1 cellular context compared by ENCODE assay signal in genomic region chr17:81803728-81804558, GRCh38.
TF ChIP-seq lines count a peak whose summit lies in the region.

Gene GCGR, plus strand, starts transcription at chr17:81804150. Its CDS starts 4,869 bp downstream, at chr17:81809019.

TF ChIP-seq in HCT116, 20 proteins besides CTCF, POLR2A, EP300 and RAD21 (continued from another document):
- no peak for TF ChIP-seq ZFX (IDR thresholded peaks at IDR 0.05)
- TF ChIP-seq ATF3 (IDR thresholded peaks at IDR 0.05), result no peak
- TF ChIP-seq FOSL1 (IDR thresholded peaks at IDR 0.05; ENCODE audit: low read depth), result no peak
- TF ChIP-seq REST (IDR thresholded peaks at IDR 0.05; ENCODE audit: low read depth), result no peak
- no peak for TF ChIP-seq SIN3A (IDR thresholded peaks at IDR 0.05; ENCODE audit: low read depth)
- TF ChIP-seq CBX3 (IDR thresholded peaks at IDR 0.05; ENCODE audit: low read depth), result no peak
- no peak for TF ChIP-seq TCF7L2 (IDR thresholded peaks at IDR 0.05; ENCODE audit: borderline replicate concordance, extremely low read depth, insufficient read depth, insufficient read length)
- no peak for TF ChIP-seq ZNF274 (IDR thresholded peaks at IDR 0.05; ENCODE audit: low read depth, low read length)
- no peak for TF ChIP-seq EZH2 (IDR thresholded peaks at IDR 0.05)
- TF ChIP-seq SRF (IDR thresholded peaks at IDR 0.05; ENCODE audit: low read depth), result no peak
- TF ChIP-seq MAX (IDR thresholded peaks at IDR 0.05), result no peak
- TF ChIP-seq ZBTB33 (IDR thresholded peaks at IDR 0.05; ENCODE audit: extremely low read depth, insufficient replicate concordance, low read length), result no peak
- TF ChIP-seq EZH2phosphoT487 (IDR thresholded peaks at IDR 0.05; ENCODE audit: borderline replicate concordance), result no peak
